8 cellular contexts compared by ENCODE assay signal in the genomic region with DNA sequence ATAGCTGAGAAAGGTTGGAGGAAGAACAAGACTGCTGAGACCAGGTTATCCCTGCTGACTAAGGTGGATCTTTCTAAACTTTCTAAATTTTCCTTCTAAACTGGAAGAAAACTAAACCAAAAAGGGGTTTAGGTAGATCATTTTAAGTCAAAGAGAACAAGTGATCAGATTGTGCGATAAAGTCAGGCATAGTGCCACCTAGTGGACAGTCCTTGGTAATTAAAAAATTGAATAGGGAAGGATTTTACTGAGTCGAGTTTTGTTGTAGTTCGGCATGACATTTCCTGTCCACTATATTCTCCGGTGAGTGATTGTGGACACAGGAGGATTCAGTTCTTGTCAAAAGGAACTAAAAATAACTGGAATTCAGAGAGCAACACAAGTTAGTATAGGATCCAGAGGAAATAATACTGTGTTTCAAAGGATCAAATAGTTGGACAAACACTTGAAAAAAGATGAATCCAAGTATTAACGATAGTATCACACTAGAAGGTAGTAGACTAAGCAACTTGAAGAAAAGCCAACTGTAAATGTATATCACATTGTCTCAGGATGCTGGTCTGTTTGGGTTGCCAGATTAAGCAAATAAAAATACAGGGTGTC.
DNase-seq lines count a peak whose midpoint lies in the region; ATAC-seq and TF ChIP-seq lines count a peak whose summit lies in the region.

No MANE protein-coding gene starts in this region.

- peak; percentile 7 to 32 for DNase-seq in NCI-H524 (lab: John Stamatoyannopoulos, UW)
- no peak for DNase-seq in NCI-H524 treated with DMSO at 0.1 percent for 48 hours (lab: John Stamatoyannopoulos, UW)
- peak; percentile 79 for DNase-seq in HT-29 (ENCODE audit: low spot score)
- DNase-seq in RWPE2 (ENCODE audit: low spot score), result no peak
- peak; percentile 20 for DNase-seq in fibroblast of pulmonary artery (ENCODE audit: low read depth)
- DNase-seq in spleen, result no peak
- DNase-seq in activated CD4-positive, CD25-positive, alpha-beta regulatory T cell treated with anti-CD3 and anti-CD28 coated beads, Interleukin-2, amount 50 U/mL, for 72 hours, result no peak

- H3K4me3 ChIP-seq in RWPE2 (ENCODE audit: severe bottlenecking), result no peak overlapping the region
- no peak overlapping the region for H3K4me3 ChIP-seq in fibroblast of pulmonary artery (replicated peaks; ENCODE audit: low read depth, low read length)
- H3K4me3 ChIP-seq in spleen, result no peak overlapping the region

- H3K27ac ChIP-seq in RWPE2 (ENCODE audit: poor library complexity, severe bottlenecking) (no peak overlapping the region), spleen (no peak overlapping the region)

- H3K36me3 ChIP-seq in RWPE2 (ENCODE audit: low read depth), result no peaks in the 10 kb centered on the region
- H3K36me3 ChIP-seq in spleen, result no peaks in the 10 kb centered on the region

- WGBS in spleen, 5 donors, result 15 to 20% (median 19%) methylated on average over 5 of the region's 5 CpGs

- intact Hi-C loops in spleen (cut with DNase I; ENCODE audit: low total_unique reads), result no loop called here

- H3K27me3 ChIP-seq in RWPE2 (ENCODE audit: insufficient read depth, poor library complexity, severe bottlenecking) (no peaks in the 10 kb centered on the region), spleen (replicated peaks in 1 of 7) (no peaks in the 10 kb centered on the region)

- no peak for TF ChIP-seq POLR2A in spleen (IDR thresholded peaks at IDR 0.05)

- H3K4me1 ChIP-seq in RWPE2 (ENCODE audit: insufficient read depth, poor library complexity, severe bottlenecking) (no peaks in the 10 kb centered on the region), spleen (no peaks in the 10 kb centered on the region)

- TF ChIP-seq CTCF in RWPE2 (IDR thresholded peaks at IDR 0.05; ENCODE audit: poor library complexity, severe bottlenecking), result peak; percentile 82
- TF ChIP-seq CTCF in fibroblast of pulmonary artery (IDR thresholded peaks at IDR 0.05; ENCODE audit: low read length, missing control alignments), result peak; percentile 43
- TF ChIP-seq CTCF in spleen (IDR thresholded peaks at IDR 0.05 in 8 of 11, conservative IDR thresholded peaks at IDR 0.05 in 3 of 11), result peak in 8 of 11 experiments; percentile 20 to 59 (median 52)

- no peaks in the 10 kb centered on the region for H3K9me3 ChIP-seq in RWPE2 (ENCODE audit: severe bottlenecking)
- H3K9me3 ChIP-seq in spleen, result peaks cover 0 to 6% (median 0%) of the 10 kb centered on the region in 8 donors

- ATAC-seq in GM19395 (IDR thresholded peaks at IDR 0.05; ENCODE audit: unreplicated experiment) (peak; percentile 86), RWPE2 (ENCODE audit: low read depth) (0 out of 3 replicates have a peak, but pooled peaks have one; percentile 29)

Comparison
In these comparisons a context has a peak if more than half of its experiments do, and no peak if none do; other contexts are left out.
1. DNase-seq: peak in NCI-H524 (2 of 2), HT-29 (single experiment) and fibroblast of pulmonary artery (single experiment); none in NCI-H524 treated with DMSO at 0.1 percent for 48 hours (single experiment), RWPE2 (single experiment), spleen (single experiment) and activated CD4-positive, CD25-positive, alpha-beta regulatory T cell treated with anti-CD3 and anti-CD28 coated beads, Interleukin-2, amount 50 U/mL, for 72 hours (single experiment).
2. Peak in every context shown above with its lines, with median percentiles within 50 percentile points of each other: CTCF ChIP-seq.